In genomic region chr6:90413867-90414266, GRCh38 we compare ENCODE assay signal across 8 cellular contexts.
A peak's percentile ranks its signal among the peaks of the same experiment; 100 is the strongest.
DNase-seq lines count a peak whose midpoint lies in the region; ATAC-seq and TF ChIP-seq lines count a peak whose summit lies in the region.

No MANE protein-coding gene starts in this region.

- H3K23ac ChIP-seq in mesendoderm (ENCODE audit: low read length) = no peak overlapping the region

- no peak overlapping the region for H4K8ac ChIP-seq in mesendoderm (ENCODE audit: low read depth, low read length)

- peaks cover 3% of the 10 kb centered on the region for H3K4me1 ChIP-seq in mesendoderm (ENCODE audit: control insufficient read depth, low read depth, low read length)

- TF ChIP-seq CTCF in brain microvascular endothelial cell (IDR thresholded peaks at IDR 0.05; ENCODE audit: low read depth, low read length, missing control alignments) = no peak
- TF ChIP-seq CTCF in HFFc6 (IDR thresholded peaks at IDR 0.05) = no peak

- no peaks in the 10 kb centered on the region for H3K79me1 ChIP-seq in mesendoderm (ENCODE audit: low read length)

- H3K9ac ChIP-seq in mesendoderm (ENCODE audit: low read length) = no peak overlapping the region

- H3K18ac ChIP-seq in mesendoderm (ENCODE audit: low read length) = no peak overlapping the region

- H2BK15ac ChIP-seq in mesendoderm (replicated peaks; ENCODE audit: low read depth) = no peak overlapping the region

- H3K4me2 ChIP-seq in mesendoderm (ENCODE audit: low read length) = no peak overlapping the region

- no peak for ATAC-seq in HG03139 (IDR thresholded peaks at IDR 0.05; ENCODE audit: unreplicated experiment)

- no peaks in the 10 kb centered on the region for H3K79me2 ChIP-seq in mesendoderm (ENCODE audit: control insufficient read depth, insufficient read depth, low read length)

- H3K27me3 ChIP-seq in brain microvascular endothelial cell (replicated peaks) (no peaks in the 10 kb centered on the region), mesendoderm (ENCODE audit: insufficient read depth, low read length, poor library complexity) (no peaks in the 10 kb centered on the region)

- H2BK120ac ChIP-seq in mesendoderm (ENCODE audit: low read depth, low read length) = no peak overlapping the region

- no peak overlapping the region for H3K56ac ChIP-seq in mesendoderm (ENCODE audit: low read length)

- no peak overlapping the region for H3K4me3 Mint-ChIP-seq in HFFc6

- H3K4me3 ChIP-seq in brain microvascular endothelial cell (ENCODE audit: low read depth, low read length) = peak overlapping the region; percentile 36
- no peak overlapping the region for H3K4me3 ChIP-seq in mesendoderm (ENCODE audit: low read length)

- H2BK5ac ChIP-seq in mesendoderm (ENCODE audit: low read length) = no peak overlapping the region

- H3K9me3 Mint-ChIP-seq in HFFc6 = no peaks in the 10 kb centered on the region

- no peaks in the 10 kb centered on the region for H3K4me1 Mint-ChIP-seq in HFFc6 (ENCODE audit: low read depth)

- DNase-seq in activated gamma-delta T cell treated with Interleukin-2 at 50 U/mL for 16 hours = peak; percentile 74
- DNase-seq in activated gamma-delta T cell (lab: John Stamatoyannopoulos, UW) = no peak
- peak; percentile 58 for DNase-seq in T-helper 9 cell
- DNase-seq in brain microvascular endothelial cell = no peak
- peak; percentile 88 for DNase-seq in mesendoderm
- DNase-seq in stimulated activated CD8-positive, alpha-beta memory T cell treated with anti-CD3 and anti-CD28 coated beads, Interleukin-4, amount 100 ng/mL, for 24 hours (ENCODE audit: low read depth) = peak; percentile 58
- DNase-seq in HFFc6 = no peak

- H3K4ac ChIP-seq in mesendoderm (ENCODE audit: low read depth, low read length) = no peak overlapping the region

- in situ Hi-C loops in brain microvascular endothelial cell (cut with HindIII; ENCODE audit: low pct_ligation_motif_present, low sequenced_read_pairs) = no loop called here

- H4K5ac ChIP-seq in mesendoderm (ENCODE audit: low read length) = no peak overlapping the region

- H3K36me3 Mint-ChIP-seq in HFFc6 (ENCODE audit: low read depth) = no peaks in the 10 kb centered on the region

- no CpG with 5 or more reads among the region's 8 CpGs for WGBS in mesendoderm (ENCODE audit: extremely low coverage, insufficient coverage, low lambda C conversion rate)

- H3K36me3 ChIP-seq in brain microvascular endothelial cell (replicated peaks) (no peaks in the 10 kb centered on the region), mesendoderm (ENCODE audit: control insufficient read depth, insufficient read depth, low read length) (no peaks in the 10 kb centered on the region)

- H2AK5ac ChIP-seq in mesendoderm (ENCODE audit: low read length) = no peak overlapping the region

- H3K27ac ChIP-seq in brain microvascular endothelial cell (no peak overlapping the region), mesendoderm (ENCODE audit: low read depth, low read length) (no peak overlapping the region)

- H3K27me3 Mint-ChIP-seq in HFFc6 (ENCODE audit: insufficient read depth) = peaks cover 14% of the 10 kb centered on the region

- H3K27ac Mint-ChIP-seq in HFFc6 = no peak overlapping the region

Comparison
In these comparisons a context has a peak if more than half of its experiments do, and no peak if none do; other contexts are left out.
1. DNase-seq: peak in activated gamma-delta T cell treated with Interleukin-2 at 50 U/mL for 16 hours (single experiment), T-helper 9 cell (single experiment), mesendoderm (single experiment) and stimulated activated CD8-positive, alpha-beta memory T cell treated with anti-CD3 and anti-CD28 coated beads, Interleukin-4, amount 100 ng/mL, for 24 hours (single experiment); none in activated gamma-delta T cell (single experiment), brain microvascular endothelial cell (single experiment) and HFFc6 (single experiment).